ENCODE assay signal across 34 cellular contexts in the genomic region with DNA sequence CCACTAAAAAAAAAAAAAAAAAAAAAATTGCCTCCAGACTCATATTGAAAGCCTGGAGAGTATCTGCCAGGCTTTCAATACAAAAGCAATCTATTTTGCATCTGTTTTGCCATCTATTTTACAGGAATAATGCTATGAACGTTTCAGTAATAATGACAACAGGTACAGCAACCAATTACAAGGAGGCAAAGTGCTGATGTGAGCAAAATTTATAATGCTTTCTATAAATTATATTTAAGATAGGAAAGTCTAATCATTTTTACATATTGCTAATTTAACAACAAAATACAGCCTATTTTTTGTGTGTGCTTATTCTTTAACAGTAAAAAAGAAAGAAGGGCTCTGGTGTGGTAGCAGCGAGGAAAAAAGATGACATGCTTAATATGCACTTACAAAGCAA. TPM values are rescaled to one million over a fixed set of nuclear protein-coding genes. Genes with fewer than 3 reads are reported as not detected.
"Had no signal": no experiment of that assay in that cellular context is flagged by ENCODE, and none has a peak within 500 bp of the region (broad histone marks: within the 10 kb centered on the region; RNA-seq: fewer than 3 reads in every experiment).

No MANE protein-coding gene starts in this region.

- H3K27ac ChIP-seq: ascending aorta, brain microvascular endothelial cell, coronary artery, dorsolateral prefrontal cortex, esophagus muscularis mucosa, gastrocnemius medialis, heart right ventricle, hepatocyte had no signal

- H3K4me3 ChIP-seq: ascending aorta, coronary artery, dorsolateral prefrontal cortex, esophagus muscularis mucosa, gastrocnemius medialis, heart right ventricle, hepatocyte had no signal

- H3K4me3 Mint-ChIP-seq: activated CD4-positive, alpha-beta memory T cell treated with anti-CD3 and anti-CD28 coated beads, Interleukin-2, amount 10 ng/mL, durations not matched to agents 7 days and 5 days; activated CD4-positive, alpha-beta T cell treated with anti-CD3 and anti-CD28 coated beads for 36 hours; activated CD4-positive, alpha-beta T cell treated with anti-CD3 and anti-CD28 coated beads, Interleukin-2, amount 10 ng/mL, durations not matched to agents 7 days and 5 days; activated naive CD4-positive, alpha-beta T cell treated with anti-CD3 and anti-CD28 coated beads, Interleukin-2, amount 10 ng/mL, durations not matched to agents 7 days and 5 days; activated naive CD8-positive, alpha-beta T cell treated with anti-CD3 and anti-CD28 coated beads, Interleukin-2, amount 10 ng/mL, durations not matched to agents 7 days and 5 days; activated T-cell treated with anti-CD3 and anti-CD28 coated beads, Interleukin-2, amount 50 U/mL, for 24 hours; activated T-cell treated with anti-CD3 and anti-CD28 coated beads, Interleukin-2, amount 50 U/mL, for 72 hours; central memory CD8-positive, alpha-beta T cell; dendritic cell treated with granulocyte-macrophage colony-stimulating factor and Interleukin-4, amounts not matched to agents 40 ng/mL and 50 ng/mL, for 4 days; endodermal cell had no signal

- H3K9me3 ChIP-seq: ascending aorta, esophagus muscularis mucosa, gastrocnemius medialis, heart right ventricle had no signal

- H3K36me3 ChIP-seq: brain microvascular endothelial cell had no signal

- H2AFZ ChIP-seq: hepatocyte had no signal

- H3K27me3 Mint-ChIP-seq: activated CD4-positive, alpha-beta memory T cell treated with anti-CD3 and anti-CD28 coated beads, Interleukin-2, amount 10 ng/mL, durations not matched to agents 7 days and 5 days; activated CD4-positive, alpha-beta T cell treated with anti-CD3 and anti-CD28 coated beads for 36 hours; activated CD4-positive, alpha-beta T cell treated with anti-CD3 and anti-CD28 coated beads, Interleukin-2, amount 10 ng/mL, durations not matched to agents 7 days and 5 days; activated naive CD4-positive, alpha-beta T cell treated with anti-CD3 and anti-CD28 coated beads, Interleukin-2, amount 10 ng/mL, durations not matched to agents 7 days and 5 days; activated naive CD8-positive, alpha-beta T cell treated with anti-CD3 and anti-CD28 coated beads, Interleukin-2, amount 10 ng/mL, durations not matched to agents 7 days and 5 days; activated T-cell treated with anti-CD3 and anti-CD28 coated beads, Interleukin-2, amount 50 U/mL, for 24 hours; central memory CD8-positive, alpha-beta T cell; dendritic cell treated with granulocyte-macrophage colony-stimulating factor and Interleukin-4, amounts not matched to agents 40 ng/mL and 50 ng/mL, for 4 days had no signal

- H3K9me3 Mint-ChIP-seq: activated CD4-positive, alpha-beta memory T cell treated with anti-CD3 and anti-CD28 coated beads, Interleukin-2, amount 10 ng/mL, durations not matched to agents 7 days and 5 days; activated CD4-positive, alpha-beta T cell treated with anti-CD3 and anti-CD28 coated beads, Interleukin-2, amount 10 ng/mL, durations not matched to agents 7 days and 5 days; activated naive CD4-positive, alpha-beta T cell treated with anti-CD3 and anti-CD28 coated beads, Interleukin-2, amount 10 ng/mL, durations not matched to agents 7 days and 5 days; activated naive CD4-positive, alpha-beta T cell treated with anti-CD3 and anti-CD28 coated beads, Interleukin-2, amount 50 U/mL, for 72 hours; activated naive CD8-positive, alpha-beta T cell treated with anti-CD3 and anti-CD28 coated beads, Interleukin-2, amount 10 ng/mL, durations not matched to agents 7 days and 5 days; activated T-cell treated with anti-CD3 and anti-CD28 coated beads, Interleukin-2, amount 50 U/mL, for 24 hours; activated T-cell treated with anti-CD3 and anti-CD28 coated beads, Interleukin-2, amount 50 U/mL, for 72 hours; central memory CD8-positive, alpha-beta T cell; dendritic cell treated with granulocyte-macrophage colony-stimulating factor and Interleukin-4, amounts not matched to agents 40 ng/mL and 50 ng/mL, for 4 days; endodermal cell had no signal

- DNase-seq: activated CD4-positive, alpha-beta memory T cell treated with anti-CD3 and anti-CD28 coated beads, Interleukin-2, amount 10 ng/mL, durations not matched to agents 7 days and 5 days; activated CD4-positive, alpha-beta T cell treated with anti-CD3 and anti-CD28 coated beads for 36 hours; activated CD4-positive, alpha-beta T cell treated with anti-CD3 and anti-CD28 coated beads, Interleukin-2, amount 10 ng/mL, durations not matched to agents 7 days and 5 days; activated CD4-positive, alpha-beta T cell treated with anti-CD3 and anti-CD28 coated beads, Interleukin-2, amount 50 U/mL, for 4 hours; activated CD4-positive, CD25-positive, alpha-beta regulatory T cell; activated CD4-positive, CD25-positive, alpha-beta regulatory T cell treated with anti-CD3 and anti-CD28 coated beads, Interleukin-2, amount 50 U/mL, for 72 hours; activated CD8-positive, alpha-beta memory T cell treated with anti-CD3 and anti-CD28 coated beads, Interleukin-2, amount 50 U/mL, for 48 hours; activated gamma-delta T cell; activated naive CD4-positive, alpha-beta T cell; activated naive CD4-positive, alpha-beta T cell treated with anti-CD3 and anti-CD28 coated beads, Interleukin-2, amount 10 ng/mL, durations not matched to agents 7 days and 5 days; activated naive CD8-positive, alpha-beta T cell treated with anti-CD3 and anti-CD28 coated beads, Interleukin-2, amount 10 ng/mL, durations not matched to agents 7 days and 5 days; activated T-cell treated with anti-CD3 and anti-CD28 coated beads for 4 hours; activated T-cell treated with anti-CD3 and anti-CD28 coated beads, Interleukin-2, amount 50 U/mL, for 24 hours; activated T-cell treated with anti-CD3 and anti-CD28 coated beads, Interleukin-2, amount 50 U/mL, for 72 hours; brain microvascular endothelial cell; dorsolateral prefrontal cortex; effector memory CD4-positive, alpha-beta T cell; endodermal cell; erythroblast; foreskin keratinocyte; gastrocnemius medialis; heart right ventricle; T-helper 2 cell had no signal

- ATAC-seq: activated CD4-positive, alpha-beta T cell treated with anti-CD3 and anti-CD28 coated beads for 36 hours; activated naive CD4-positive, alpha-beta T cell treated with anti-CD3 and anti-CD28 coated beads, Interleukin-2, amount 50 U/mL, for 72 hours; activated T-cell treated with anti-CD3 and anti-CD28 coated beads, Interleukin-2, amount 50 U/mL, for 72 hours; foreskin keratinocyte; gastrocnemius medialis had no signal

- H3K27ac Mint-ChIP-seq: activated CD4-positive, alpha-beta memory T cell treated with anti-CD3 and anti-CD28 coated beads, Interleukin-2, amount 10 ng/mL, durations not matched to agents 7 days and 5 days; activated CD4-positive, alpha-beta T cell treated with anti-CD3 and anti-CD28 coated beads for 36 hours; activated CD4-positive, alpha-beta T cell treated with anti-CD3 and anti-CD28 coated beads, Interleukin-2, amount 10 ng/mL, durations not matched to agents 7 days and 5 days; activated naive CD4-positive, alpha-beta T cell treated with anti-CD3 and anti-CD28 coated beads, Interleukin-2, amount 10 ng/mL, durations not matched to agents 7 days and 5 days; activated naive CD4-positive, alpha-beta T cell treated with anti-CD3 and anti-CD28 coated beads, Interleukin-2, amount 50 U/mL, for 72 hours; activated naive CD8-positive, alpha-beta T cell treated with anti-CD3 and anti-CD28 coated beads, Interleukin-2, amount 10 ng/mL, durations not matched to agents 7 days and 5 days; activated T-cell treated with anti-CD3 and anti-CD28 coated beads, Interleukin-2, amount 50 U/mL, for 24 hours; activated T-cell treated with anti-CD3 and anti-CD28 coated beads, Interleukin-2, amount 50 U/mL, for 72 hours; dendritic cell treated with granulocyte-macrophage colony-stimulating factor and Interleukin-4, amounts not matched to agents 40 ng/mL and 50 ng/mL, for 4 days; endodermal cell had no signal

- H3K4me2 ChIP-seq: hepatocyte had no signal

- H3K27me3 ChIP-seq: ascending aorta, brain microvascular endothelial cell, dorsolateral prefrontal cortex, esophagus muscularis mucosa, foreskin keratinocyte, gastrocnemius medialis, heart right ventricle, hepatocyte had no signal

RNA-seq across cellular contexts. Expression of gene STRA8, which starts 32.3 kb away (rescaled TPM):
- total RNA-seq: activated CD4-positive, alpha-beta memory T cell treated with anti-CD3 and anti-CD28 coated beads, Interleukin-2, amount 10 ng/mL, durations not matched to agents 7 days and 5 days; activated CD4-positive, alpha-beta T cell treated with anti-CD3 and anti-CD28 coated beads for 36 hours; activated CD4-positive, alpha-beta T cell treated with anti-CD3 and anti-CD28 coated beads, Interleukin-2, amount 10 ng/mL, durations not matched to agents 7 days and 5 days; activated naive CD4-positive, alpha-beta T cell treated with anti-CD3 and anti-CD28 coated beads, Interleukin-2, amount 50 U/mL, for 72 hours; activated naive CD8-positive, alpha-beta T cell treated with anti-CD3 and anti-CD28 coated beads, Interleukin-2, amount 10 ng/mL, durations not matched to agents 7 days and 5 days; activated T-cell treated with anti-CD3 and anti-CD28 coated beads, Interleukin-2, amount 50 U/mL, for 72 hours; ascending aorta; bronchial epithelial cell; cardiac septum; cerebellum; endodermal cell; esophagus muscularis mucosa; foreskin keratinocyte; gastrocnemius medialis; glomerular endothelial cell; heart right ventricle; hepatocyte had no signal
- polyA plus RNA-seq: foreskin keratinocyte, heart right ventricle, hepatocyte had no signal

RNA-seq across cellular contexts. Expression of gene TMEM140, which starts 53.5 kb away (rescaled TPM):
- total RNA-seq: endodermal cell, foreskin keratinocyte had no signal
